18 cellular contexts compared by ENCODE assay signal in the genomic region with DNA sequence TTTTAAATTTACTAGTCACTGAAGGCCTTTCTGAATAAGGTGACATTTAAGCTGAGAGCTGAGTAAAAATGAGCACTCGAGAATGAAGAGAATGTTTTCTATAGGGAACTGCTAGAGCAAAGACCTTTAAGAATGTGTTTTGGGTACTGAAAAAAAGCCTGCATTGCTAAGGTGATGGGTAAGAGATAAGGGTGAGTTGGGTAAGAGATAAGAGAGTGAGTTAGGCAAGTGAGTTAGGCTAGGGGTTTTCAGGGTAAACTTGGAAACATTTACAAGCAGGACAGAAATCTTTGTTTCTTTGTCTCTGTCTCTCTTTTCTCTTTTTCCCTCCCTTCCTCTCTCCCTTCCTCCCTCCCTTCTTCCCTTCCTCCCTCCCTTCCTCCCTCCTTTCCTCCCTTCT. TPM values are rescaled to one million over a fixed set of nuclear protein-coding genes. Genes with fewer than 3 reads are reported as not detected.
DNase-seq lines count a peak whose midpoint lies in the region; ATAC-seq and TF ChIP-seq lines count a peak whose summit lies in the region.
"Had no signal": no experiment of that assay in that cellular context is flagged by ENCODE, and none has a peak within 500 bp of the region (broad histone marks: within the 10 kb centered on the region; RNA-seq: fewer than 3 reads in every experiment).

No MANE protein-coding gene starts in this region.

- H2BK120ac ChIP-seq in IMR-90 (ENCODE audit: low read depth, low read length), result no peak overlapping the region
- no peak overlapping the region for H2BK120ac ChIP-seq in neuronal stem cell (ENCODE audit: low read depth, low read length)
- H2BK120ac ChIP-seq in mesenchymal stem cell (ENCODE audit: low read depth, low read length), result no peak overlapping the region

- H2AK9ac ChIP-seq in IMR-90 (replicated peaks; ENCODE audit: low read depth, low read length, poor library complexity), result no peak overlapping the region

- H3K4ac ChIP-seq in IMR-90 (ENCODE audit: low read depth, low read length) (no peak overlapping the region), neuronal stem cell (ENCODE audit: low read length) (no peak overlapping the region), mesenchymal stem cell (ENCODE audit: low read depth in 1 of 2, low read length in 2 of 2) (no peak overlapping the region)

- H3K27me3 ChIP-seq in IMR-90 (ENCODE audit: control insufficient read depth, insufficient read depth, low read length) (no peaks in the 10 kb centered on the region), parathyroid adenoma (ENCODE audit: control insufficient read depth, insufficient read depth, low read length) (no peaks in the 10 kb centered on the region), neuronal stem cell (ENCODE audit: control insufficient read depth in 3 of 3, insufficient read depth in 3 of 3, low read depth in 1 of 3, low read length in 3 of 3) (no peaks in the 10 kb centered on the region), mesenchymal stem cell (ENCODE audit: control insufficient read depth in 1 of 2, insufficient read depth in 1 of 2, low read length in 2 of 2) (no peaks in the 10 kb centered on the region)

- H3K36me3 Mint-ChIP-seq in activated CD4-positive, alpha-beta T cell treated with anti-CD3 and anti-CD28 coated beads for 36 hours (ENCODE audit: low read depth), result peaks cover 24% of the 10 kb centered on the region
- H3K36me3 Mint-ChIP-seq in activated naive CD8-positive, alpha-beta T cell treated with anti-CD3 and anti-CD28 coated beads, Interleukin-2, amount 50 U/mL, for 24 hours (ENCODE audit: low read depth), result peaks cover 33% of the 10 kb centered on the region

- peaks cover 60% of the 10 kb centered on the region for H3K4me1 Mint-ChIP-seq in activated CD4-positive, alpha-beta T cell treated with anti-CD3 and anti-CD28 coated beads for 36 hours
- H3K4me1 Mint-ChIP-seq in activated naive CD8-positive, alpha-beta T cell treated with anti-CD3 and anti-CD28 coated beads, Interleukin-2, amount 50 U/mL, for 24 hours, result peaks cover 78% of the 10 kb centered on the region

- no peaks in the 10 kb centered on the region for H3K9me3 Mint-ChIP-seq in activated CD4-positive, alpha-beta T cell treated with anti-CD3 and anti-CD28 coated beads for 36 hours (ENCODE audit: low read depth)
- H3K9me3 Mint-ChIP-seq in activated naive CD8-positive, alpha-beta T cell treated with anti-CD3 and anti-CD28 coated beads, Interleukin-2, amount 50 U/mL, for 24 hours, result no peaks in the 10 kb centered on the region

- no peak overlapping the region for H4K5ac ChIP-seq in IMR-90 (ENCODE audit: low read depth, low read length)

- no peak overlapping the region for H4K91ac ChIP-seq in IMR-90 (ENCODE audit: insufficient read depth, low read depth, low read length)
- H4K91ac ChIP-seq in neuronal stem cell (ENCODE audit: low read depth, low read length, poor library complexity), result no peak overlapping the region
- no peak overlapping the region for H4K91ac ChIP-seq in mesenchymal stem cell (ENCODE audit: low read length)

- H3K36me3 ChIP-seq in IMR-90 (ENCODE audit: control insufficient read depth, insufficient read depth, low read length) (no peaks in the 10 kb centered on the region), parathyroid adenoma (ENCODE audit: control insufficient read depth, insufficient read depth, low read length) (no peaks in the 10 kb centered on the region), neuronal stem cell (replicated peaks in 1 of 2; ENCODE audit: control insufficient read depth in 2 of 2, insufficient read depth in 2 of 2, low read length in 2 of 2) (peaks cover 0 to 28% of the 10 kb centered on the region in 2 donors), mesenchymal stem cell (ENCODE audit: control insufficient read depth in 1 of 2, insufficient read depth in 2 of 2, low read depth in 1 of 2, low read length in 2 of 2) (no peaks in the 10 kb centered on the region)

- in situ Hi-C loops in IMR-90 (cut with MboI; ENCODE audit: low sequenced_read_pairs), result loop anchor here (25.0 kb wide), 1 partner anchor 401 kb away; no protein-coding TSS in a partner anchor

- DNase-seq in activated CD4-positive, alpha-beta T cell treated with anti-CD3 and anti-CD28 coated beads for 36 hours, result no peak
- no peak for DNase-seq in activated CD4-positive, alpha-beta T cell treated with anti-CD3 and anti-CD28 coated beads for 48 hours
- DNase-seq in IMR-90 (no peak), neuronal stem cell (ENCODE audit: low spot score) (no peak), mesenchymal stem cell (no peak)
- DNase-seq in activated naive CD8-positive, alpha-beta T cell treated with anti-CD3 and anti-CD28 coated beads, Interleukin-2, amount 50 U/mL, for 24 hours, result no peak
- DNase-seq: 8988T; C1 segment of cervical spinal cord; EL; Karpas-422; midbrain; NCI-H1694; NCI-H446 treated with DMSO at 0.1 percent for 48 hours; stimulated activated naive CD4-positive, alpha-beta T cell; WERI-Rb-1 had no signal

- H2BK12ac ChIP-seq in neuronal stem cell (ENCODE audit: low read length) (no peak overlapping the region), mesenchymal stem cell (ENCODE audit: low read length in 2 of 2) (no peak overlapping the region)

- CTCF ChIA-PET in activated CD4-positive, alpha-beta T cell treated with anti-CD3 and anti-CD28 coated beads for 36 hours (lab: Charles Lee), result no interaction called here
- CTCF ChIA-PET in IMR-90 (lab: Yijun Ruan, JAX), result no interaction called here

- POLR2A ChIA-PET in activated CD4-positive, alpha-beta T cell treated with anti-CD3 and anti-CD28 coated beads for 36 hours (lab: Charles Lee), result no interaction called here
- POLR2A ChIA-PET in IMR-90 (lab: Charles Lee; ENCODE audit: unreplicated experiment), result no interaction called here

- no peak overlapping the region for H3K4me3 Mint-ChIP-seq in activated CD4-positive, alpha-beta T cell treated with anti-CD3 and anti-CD28 coated beads for 36 hours
- peak overlapping the region; percentile 8 for H3K4me3 Mint-ChIP-seq in activated naive CD8-positive, alpha-beta T cell treated with anti-CD3 and anti-CD28 coated beads, Interleukin-2, amount 50 U/mL, for 24 hours

- H3K14ac ChIP-seq in IMR-90 (replicated peaks; ENCODE audit: low read depth, low read length) (no peak overlapping the region), neuronal stem cell (ENCODE audit: low read length) (no peak overlapping the region), mesenchymal stem cell (ENCODE audit: low read length in 2 of 2) (no peak overlapping the region)

- no CpG with 5 or more reads among the region's 1 CpG for WGBS in IMR-90 (ENCODE audit: extremely low coverage in 2 of 2, insufficient read length in 1 of 2), 2 experiments
- WGBS in neuronal stem cell (ENCODE audit: extremely low coverage in 2 of 2, insufficient read length in 2 of 2, insufficient replicate concordance in 1 of 2), 2 donors, result no CpG with 5 or more reads among the region's 1 CpG
- WGBS in mesenchymal stem cell, result 56% methylated on average over 1 of the region's 1 CpG

- H3K9ac ChIP-seq in IMR-90 (ENCODE audit: low read depth, low read length) (no peak overlapping the region), parathyroid adenoma (no peak overlapping the region), neuronal stem cell (ENCODE audit: low read depth, low read length, poor library complexity) (no peak overlapping the region), mesenchymal stem cell (ENCODE audit: low read length) (no peak overlapping the region)

- TF ChIP-seq CTCF in IMR-90 (conservative IDR thresholded peaks at IDR 0.05; ENCODE audit: low read depth, low read length) (no peak), parathyroid adenoma (IDR thresholded peaks at IDR 0.05) (no peak)

- intact Hi-C loops in activated CD4-positive, alpha-beta T cell treated with anti-CD3 and anti-CD28 coated beads for 36 hours (cut with DNase I, micrococcal nuclease), result no loop called here
- intact Hi-C loops in IMR-90 (cut with micrococcal nuclease), result loop anchor here (10.0 kb wide), 2 partner anchors 424 to 1444 kb away; a partner anchor contains a TSS

- H3K23ac ChIP-seq in IMR-90 (ENCODE audit: low read depth, low read length), result no peak overlapping the region
- no peak overlapping the region for H3K23ac ChIP-seq in neuronal stem cell (ENCODE audit: low read depth, low read length, poor library complexity)
- no peak overlapping the region for H3K23ac ChIP-seq in mesenchymal stem cell (ENCODE audit: low read length in 2 of 2)

- no peak overlapping the region for H2BK15ac ChIP-seq in IMR-90 (ENCODE audit: low read depth, low read length)
- no peak overlapping the region for H2BK15ac ChIP-seq in neuronal stem cell (ENCODE audit: low read length)
- H2BK15ac ChIP-seq in mesenchymal stem cell (ENCODE audit: low read depth, poor library complexity, severe bottlenecking), result no peak overlapping the region

- H3K79me2 ChIP-seq in parathyroid adenoma, result peaks cover 47% of the 10 kb centered on the region

- no peak for TF ChIP-seq RAD21 in IMR-90 (IDR thresholded peaks at IDR 0.05; ENCODE audit: low read length)

- TF ChIP-seq POLR2A in IMR-90 (IDR thresholded peaks at IDR 0.05; ENCODE audit: low read depth, low read length), result no peak

- no peaks in the 10 kb centered on the region for H3K27me3 Mint-ChIP-seq in activated CD4-positive, alpha-beta T cell treated with anti-CD3 and anti-CD28 coated beads for 36 hours
- H3K27me3 Mint-ChIP-seq in activated naive CD8-positive, alpha-beta T cell treated with anti-CD3 and anti-CD28 coated beads, Interleukin-2, amount 50 U/mL, for 24 hours, result no peaks in the 10 kb centered on the region

- BruUV-seq in IMR-90 (replicated peaks; lab: Mats Ljungman, UMichigan), result no TSS peak

- H3K4me1 ChIP-seq in IMR-90 (ENCODE audit: control insufficient read depth, insufficient read depth, low read length) (peaks cover 8% of the 10 kb centered on the region), parathyroid adenoma (peaks cover 4% of the 10 kb centered on the region), neuronal stem cell (ENCODE audit: control insufficient read depth in 2 of 2, insufficient read depth in 1 of 2, low read depth in 1 of 2, low read length in 2 of 2) (peaks cover 4 to 9% of the 10 kb centered on the region in 2 donors), mesenchymal stem cell (ENCODE audit: control insufficient read depth, insufficient read depth, low read depth, low read length) (peaks cover 3% of the 10 kb centered on the region)

- peak overlapping the region; percentile 53 for H3K27ac Mint-ChIP-seq in activated CD4-positive, alpha-beta T cell treated with anti-CD3 and anti-CD28 coated beads for 36 hours
- peak overlapping the region; percentile 47 for H3K27ac Mint-ChIP-seq in activated naive CD8-positive, alpha-beta T cell treated with anti-CD3 and anti-CD28 coated beads, Interleukin-2, amount 50 U/mL, for 24 hours

- H3K79me1 ChIP-seq in IMR-90 (ENCODE audit: low read depth in 1 of 2, low read length in 2 of 2), result peaks cover 0 to 24% of the 10 kb centered on the region in 2 experiments; a peak in 2 of 4 replicates
- no peaks in the 10 kb centered on the region for H3K79me1 ChIP-seq in neuronal stem cell (ENCODE audit: low read depth, low read length)
- no peaks in the 10 kb centered on the region for H3K79me1 ChIP-seq in mesenchymal stem cell (replicated peaks; ENCODE audit: low read length, poor library complexity, severe bottlenecking)

- H4K20me1 ChIP-seq in IMR-90 (ENCODE audit: insufficient read depth, low read length), result peaks cover 97% of the 10 kb centered on the region

- H3K27ac ChIP-seq in IMR-90 (ENCODE audit: insufficient read depth, low read length) (no peak overlapping the region), parathyroid adenoma (no peak overlapping the region), neuronal stem cell (replicated peaks; ENCODE audit: low read length) (no peak overlapping the region), mesenchymal stem cell (ENCODE audit: low read length, poor library complexity, severe bottlenecking) (no peak overlapping the region)
- H3K27ac ChIP-seq: SK-N-MC, WERI-Rb-1 had no signal

- H3K4me2 ChIP-seq in IMR-90 (ENCODE audit: low read depth, low read length) (no peak overlapping the region), parathyroid adenoma (ENCODE audit: low read length) (peak overlapping the region; percentile 18), neuronal stem cell (ENCODE audit: insufficient read depth, low read length, poor library complexity, severe bottlenecking) (no peak overlapping the region), mesenchymal stem cell (ENCODE audit: low read length, poor library complexity, severe bottlenecking) (no peak overlapping the region)

- H2AFZ ChIP-seq in IMR-90 (replicated peaks; ENCODE audit: low read length, poor library complexity) (no peak overlapping the region), parathyroid adenoma (no peak overlapping the region), neuronal stem cell (ENCODE audit: low read length) (no peak overlapping the region), mesenchymal stem cell (ENCODE audit: low read depth, low read length) (no peak overlapping the region)

- H3K56ac ChIP-seq in IMR-90 (ENCODE audit: extremely low read depth, insufficient read depth, low read length), result no peak overlapping the region

- no peak overlapping the region for H2AK5ac ChIP-seq in IMR-90 (ENCODE audit: low read depth, low read length)
- H2AK5ac ChIP-seq in neuronal stem cell (ENCODE audit: low read depth, low read length), result no peak overlapping the region
- no peak overlapping the region for H2AK5ac ChIP-seq in mesenchymal stem cell (ENCODE audit: low read length, severe bottlenecking)

- H2BK5ac ChIP-seq in IMR-90 (ENCODE audit: low read depth, low read length, poor library complexity, severe bottlenecking) (no peak overlapping the region), neuronal stem cell (ENCODE audit: low read length) (no peak overlapping the region), mesenchymal stem cell (ENCODE audit: low read depth, low read length, poor library complexity, severe bottlenecking) (no peak overlapping the region)

- dilution Hi-C loops in IMR-90 (cut with HindIII; ENCODE audit: low sequenced_read_pairs, unreplicated experiment), result no loop called here

- H3K4me3 ChIP-seq in IMR-90 (ENCODE audit: insufficient read depth, low read depth, low read length) (no peak overlapping the region), parathyroid adenoma (ENCODE audit: low read depth, low read length) (no peak overlapping the region), neuronal stem cell (ENCODE audit: low read length in 2 of 2) (no peak overlapping the region), mesenchymal stem cell (ENCODE audit: insufficient read depth in 1 of 2, low read depth in 1 of 2, low read length in 2 of 2) (no peak overlapping the region)
- H3K4me3 ChIP-seq: SK-N-MC had no signal

- H4K8ac ChIP-seq in IMR-90 (ENCODE audit: low read depth in 2 of 2, low read length in 2 of 2), result no peak overlapping the region
- H4K8ac ChIP-seq in neuronal stem cell (ENCODE audit: low read depth, low read length), result no peak overlapping the region
- H4K8ac ChIP-seq in mesenchymal stem cell (ENCODE audit: low read length), result no peak overlapping the region

- H3K9me1 ChIP-seq in IMR-90 (ENCODE audit: insufficient read depth, low read length), result peaks cover 14% of the 10 kb centered on the region

- peak; percentile 37 for ATAC-seq in activated CD4-positive, alpha-beta T cell treated with anti-CD3 and anti-CD28 coated beads for 36 hours
- no peak for ATAC-seq in IMR-90 (ENCODE audit: low read depth)
- ATAC-seq in activated naive CD8-positive, alpha-beta T cell treated with anti-CD3 and anti-CD28 coated beads, Interleukin-2, amount 50 U/mL, for 24 hours, result peak; percentile 55
- ATAC-seq in GM18519 (IDR thresholded peaks at IDR 0.05; ENCODE audit: low FRiP score, unreplicated experiment), result no peak

- H2BK20ac ChIP-seq in IMR-90 (ENCODE audit: low read depth, low read length), result no peak overlapping the region

- H3K18ac ChIP-seq in IMR-90 (ENCODE audit: low read depth, low read length) (no peak overlapping the region), neuronal stem cell (ENCODE audit: low read length) (no peak overlapping the region), mesenchymal stem cell (ENCODE audit: low read depth in 1 of 2, low read length in 2 of 2) (no peak overlapping the region)

- H3K9me3 ChIP-seq in IMR-90 (ENCODE audit: control insufficient read depth, insufficient read depth, low read length), result no peaks in the 10 kb centered on the region
- H3K9me3 ChIP-seq in parathyroid adenoma (ENCODE audit: control insufficient read depth, low read length), result no peaks in the 10 kb centered on the region
- H3K9me3 ChIP-seq in neuronal stem cell (replicated peaks in 1 of 2; ENCODE audit: control insufficient read depth in 2 of 2, insufficient read depth in 1 of 2, low read depth in 1 of 2, low read length in 2 of 2), result peaks cover 0 to 6% of the 10 kb centered on the region in 2 donors
- no peaks in the 10 kb centered on the region for H3K9me3 ChIP-seq in mesenchymal stem cell (ENCODE audit: control insufficient read depth, low read length)

RNA-seq across cellular contexts. Expression of a gene that starts 5.6 kb away (rescaled TPM):
- 100 to 1,000 TPM; 114 to 188 TPM for total RNA-seq in activated CD4-positive, alpha-beta T cell treated with anti-CD3 and anti-CD28 coated beads for 36 hours
- 126 and 127 TPM in 2 replicates for total RNA-seq in IMR-90 (2012; rRNA removed)
- polyA plus RNA-seq in IMR-90 (2012; rRNA removed), result 123 and 148 TPM in 2 replicates
- polyA plus RNA-seq in IMR-90 (2012; cell fraction: cytosol; rRNA removed), result 48.2 and 80.7 TPM in 2 replicates
- 20.9 and 67.7 TPM in 2 replicates for polyA plus RNA-seq in IMR-90 (2012; cell fraction: nucleus; rRNA removed; ENCODE audit: low replicate concordance)
- 166 TPM for polyA plus RNA-seq in neuronal stem cell (2013, experiment 1 of 2)
- 182 TPM for polyA plus RNA-seq in neuronal stem cell (2013, experiment 2 of 2)
- 125 TPM for polyA plus RNA-seq in mesenchymal stem cell (2013, experiment 1 of 2)
- 130 TPM for polyA plus RNA-seq in mesenchymal stem cell (2013, experiment 2 of 2)

Comparison
In these comparisons a context has a peak if more than half of its experiments do, and no peak if none do; other contexts are left out.
1. ATAC-seq: peak in activated CD4-positive, alpha-beta T cell treated with anti-CD3 and anti-CD28 coated beads for 36 hours (single experiment) and activated naive CD8-positive, alpha-beta T cell treated with anti-CD3 and anti-CD28 coated beads, Interleukin-2, amount 50 U/mL, for 24 hours (single experiment); none in IMR-90 (single experiment) and GM18519 (single experiment).